ENCODE assay signal across 1 cellular context in the genomic region with DNA sequence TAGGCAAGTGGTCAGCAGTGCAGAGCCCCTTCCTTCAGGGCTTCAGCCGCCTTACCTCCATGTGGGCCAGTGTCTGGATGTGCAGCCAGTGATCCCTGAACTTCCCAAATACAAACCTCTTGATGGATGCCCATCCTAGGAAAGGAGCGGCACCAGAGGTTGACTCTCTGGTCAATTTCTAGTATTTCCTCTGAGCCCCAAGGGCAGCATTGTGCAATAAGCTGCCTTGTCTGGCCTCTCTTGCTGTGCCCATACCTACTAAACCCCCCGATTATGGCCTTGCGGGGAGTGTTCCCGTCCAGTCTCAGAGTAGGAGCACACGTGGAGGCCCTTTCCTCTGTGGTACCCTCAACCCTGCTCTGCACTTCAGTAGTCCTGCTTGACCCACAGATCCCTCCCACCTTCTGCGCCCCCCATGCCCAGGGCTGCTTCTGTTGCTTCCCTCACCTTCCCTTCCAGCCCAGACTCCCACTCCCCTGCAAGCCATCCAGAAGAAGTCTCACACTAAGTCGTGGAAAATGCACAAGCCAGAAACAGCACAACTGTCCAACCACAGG.
TF ChIP-seq lines count a peak whose summit lies in the region.

No MANE protein-coding gene starts in this region.

TF ChIP-seq in H1, 55 proteins besides CTCF, POLR2A, EP300 and RAD21:
- TF ChIP-seq TAF7 (optimal IDR thresholded peaks at IDR 0.05; ENCODE audit: borderline replicate concordance, low read depth, low read length) (no peak), PHF8 (conservative IDR thresholded peaks at IDR 0.05; ENCODE audit: low read depth, low read length) (no peak), RBBP5 (IDR thresholded peaks at IDR 0.05; ENCODE audit: borderline replicate concordance, low read depth, low read length) (no peak), KDM4A (IDR thresholded peaks at IDR 0.05; ENCODE audit: low read depth, low read length, severe bottlenecking) (no peak), BACH1 (IDR thresholded peaks at IDR 0.05; ENCODE audit: low read length) (no peak), CEBPB (IDR thresholded peaks at IDR 0.05; ENCODE audit: low read depth, low read length) (0 out of 2 replicates have a peak, but pooled peaks have one; percentile 18), HDAC6 (IDR thresholded peaks at IDR 0.05; ENCODE audit: low read depth, low read length) (no peak), ZNF274 (IDR thresholded peaks at IDR 0.05; ENCODE audit: borderline replicate concordance, extremely low read depth, low read length) (no peak)
- TF ChIP-seq, protein P1, sequence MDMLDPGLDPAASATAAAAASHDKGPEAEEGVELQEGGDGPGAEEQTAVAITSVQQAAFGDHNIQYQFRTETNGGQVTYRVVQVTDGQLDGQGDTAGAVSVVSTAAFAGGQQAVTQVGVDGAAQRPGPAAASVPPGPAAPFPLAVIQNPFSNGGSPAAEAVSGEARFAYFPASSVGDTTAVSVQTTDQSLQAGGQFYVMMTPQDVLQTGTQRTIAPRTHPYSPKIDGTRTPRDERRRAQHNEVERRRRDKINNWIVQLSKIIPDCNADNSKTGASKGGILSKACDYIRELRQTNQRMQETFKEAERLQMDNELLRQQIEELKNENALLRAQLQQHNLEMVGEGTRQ (IDR thresholded peaks at IDR 0.05; ENCODE audit: low read length), result no peak
